ENCODE assay signal across 19 cellular contexts in genomic region chr1:15522551-15522950, GRCh38. TPM values are rescaled to one million over a fixed set of nuclear protein-coding genes. Genes with fewer than 3 reads are reported as not detected.
DNase-seq lines count a peak whose midpoint lies in the region; ATAC-seq and TF ChIP-seq lines count a peak whose summit lies in the region.
"Had no signal": no experiment of that assay in that cellular context is flagged by ENCODE, and none has a peak within 500 bp of the region (broad histone marks: within the 10 kb centered on the region; RNA-seq: fewer than 3 reads in every experiment).

No MANE protein-coding gene starts in this region.

- H3K4me1 Mint-ChIP-seq in activated CD8-positive, alpha-beta T cell treated with anti-CD3 and anti-CD28 coated beads for 36 hours (ENCODE audit: low read depth): peaks cover 31% of the 10 kb centered on the region
- H3K4me1 Mint-ChIP-seq in activated CD8-positive, alpha-beta T cell treated with anti-CD3 and anti-CD28 coated beads, Interleukin-2, amount 10 ng/mL, durations not matched to agents 7 days and 5 days (ENCODE audit: low read depth): peaks cover 39% of the 10 kb centered on the region

- no peak for DNase-seq in activated CD8-positive, alpha-beta T cell treated with anti-CD3 and anti-CD28 coated beads for 36 hours
- no peak for DNase-seq in activated CD8-positive, alpha-beta T cell treated with anti-CD3 and anti-CD28 coated beads, Interleukin-2, amount 10 ng/mL, durations not matched to agents 7 days and 5 days
- DNase-seq in Karpas-422: no peak
- peak in 5 of 7 donors; percentile 21 to 62 (median 33) for DNase-seq in adrenal gland
- no peak for DNase-seq in psoas muscle
- no peak for DNase-seq in AG20443 (ENCODE audit: low spot score)
- no peak for DNase-seq in BE2C
- DNase-seq: ACHN; activated CD4-positive, alpha-beta T cell treated with anti-CD3 and anti-CD28 coated beads, Interleukin-2, amount 50 U/mL, for 48 hours; Calu3; hypothalamus; NCI-H187; right cardiac atrium had no signal

- no peak for ATAC-seq in activated CD8-positive, alpha-beta T cell treated with anti-CD3 and anti-CD28 coated beads for 36 hours
- ATAC-seq in activated CD8-positive, alpha-beta T cell treated with anti-CD3 and anti-CD28 coated beads, Interleukin-2, amount 10 ng/mL, durations not matched to agents 7 days and 5 days: no peak
- ATAC-seq in psoas muscle (no peak), HG03457 (IDR thresholded peaks at IDR 0.05; ENCODE audit: unreplicated experiment) (no peak)
- ATAC-seq: right cardiac atrium had no signal

- peak overlapping the region; percentile 82 for H3K4me2 ChIP-seq in Karpas-422 (ENCODE audit: low read depth, low read length, poor library complexity, severe bottlenecking)

- H3K36me3 ChIP-seq in Karpas-422 (ENCODE audit: insufficient read depth, low read length) (peaks cover 6% of the 10 kb centered on the region), adrenal gland (replicated peaks in 1 of 2) (no peaks in the 10 kb centered on the region), psoas muscle (ENCODE audit: insufficient read depth in 1 of 2, low read depth in 1 of 2) (peaks cover 0 to 2% of the 10 kb centered on the region in 2 donors), BE2C (no peaks in the 10 kb centered on the region)

- H4K20me1 ChIP-seq in Karpas-422 (ENCODE audit: insufficient read depth, low read depth, low read length): no peaks in the 10 kb centered on the region

- no peaks in the 10 kb centered on the region for H3K27me3 ChIP-seq in Karpas-422 (ENCODE audit: low read length)
- H3K27me3 ChIP-seq in adrenal gland: no peaks in the 10 kb centered on the region
- H3K27me3 ChIP-seq in psoas muscle (ENCODE audit: insufficient read depth in 3 of 3, low read length in 2 of 3): no peaks in the 10 kb centered on the region
- no peaks in the 10 kb centered on the region for H3K27me3 ChIP-seq in BE2C
- H3K27me3 ChIP-seq: ascending aorta had no signal

- H3K9me3 ChIP-seq in Karpas-422 (ENCODE audit: low read length) (no peaks in the 10 kb centered on the region), adrenal gland (replicated peaks in 1 of 3) (no peaks in the 10 kb centered on the region), psoas muscle (no peaks in the 10 kb centered on the region), BE2C (no peaks in the 10 kb centered on the region)
- H3K9me3 ChIP-seq: ascending aorta had no signal

- TF ChIP-seq POLR2A in adrenal gland (IDR thresholded peaks at IDR 0.05): no peak

- no peaks in the 10 kb centered on the region for H3K9me2 ChIP-seq in Karpas-422 (replicated peaks; ENCODE audit: insufficient read depth, low read length)

- H2AFZ ChIP-seq in Karpas-422 (ENCODE audit: low read length): no peak overlapping the region

- H3K27me3 Mint-ChIP-seq in activated CD8-positive, alpha-beta T cell treated with anti-CD3 and anti-CD28 coated beads for 36 hours: no peaks in the 10 kb centered on the region
- H3K27me3 Mint-ChIP-seq in activated CD8-positive, alpha-beta T cell treated with anti-CD3 and anti-CD28 coated beads, Interleukin-2, amount 10 ng/mL, durations not matched to agents 7 days and 5 days (ENCODE audit: low read depth): no peaks in the 10 kb centered on the region

- WGBS in adrenal gland, 4 donors: 93 to 100% (median 95%) methylated on average over 4 of the region's 4 CpGs
- 93 to 96% (median 93%) methylated on average over 4 of the region's 4 CpGs for WGBS in psoas muscle, 3 donors

- H3K27ac Mint-ChIP-seq in activated CD8-positive, alpha-beta T cell treated with anti-CD3 and anti-CD28 coated beads for 36 hours: no peak overlapping the region
- no peak overlapping the region for H3K27ac Mint-ChIP-seq in activated CD8-positive, alpha-beta T cell treated with anti-CD3 and anti-CD28 coated beads, Interleukin-2, amount 10 ng/mL, durations not matched to agents 7 days and 5 days

- TF ChIP-seq CTCF in activated CD8-positive, alpha-beta T cell treated with anti-CD3 and anti-CD28 coated beads for 36 hours (IDR thresholded peaks at IDR 0.05): no peak
- TF ChIP-seq CTCF in adrenal gland (IDR thresholded peaks at IDR 0.05) (no peak), psoas muscle (IDR thresholded peaks at IDR 0.05) (no peak), BE2C (IDR thresholded peaks at IDR 0.05; ENCODE audit: low read depth, low read length) (no peak)

- no peaks in the 10 kb centered on the region for H3K9me3 Mint-ChIP-seq in activated CD8-positive, alpha-beta T cell treated with anti-CD3 and anti-CD28 coated beads for 36 hours
- H3K9me3 Mint-ChIP-seq in activated CD8-positive, alpha-beta T cell treated with anti-CD3 and anti-CD28 coated beads, Interleukin-2, amount 10 ng/mL, durations not matched to agents 7 days and 5 days (ENCODE audit: insufficient read depth): no peaks in the 10 kb centered on the region
- H3K9me3 Mint-ChIP-seq: mesothelial cell of epicardium had no signal

- H3K27ac ChIP-seq in Karpas-422 (ENCODE audit: low read length) (no peak overlapping the region), adrenal gland (peak overlapping the region in 1 of 5 donors; percentile 94), psoas muscle (peak overlapping the region; percentile 91)

- intact Hi-C loops in activated CD8-positive, alpha-beta T cell treated with anti-CD3 and anti-CD28 coated beads for 36 hours (cut with micrococcal nuclease): no loop called here
- intact Hi-C loops in adrenal gland (cut with DNase I): no loop called here
- intact Hi-C loops in psoas muscle (cut with DNase I): no loop called here

- CTCF ChIA-PET in activated CD8-positive, alpha-beta T cell treated with anti-CD3 and anti-CD28 coated beads for 36 hours (lab: Charles Lee): no interaction called here
- CTCF ChIA-PET in activated CD8-positive, alpha-beta T cell treated with anti-CD3 and anti-CD28 coated beads, Interleukin-2, amount 10 ng/mL, durations not matched to agents 7 days and 5 days (lab: Charles Lee): no interaction called here

- H3K4me3 ChIP-seq in Karpas-422 (ENCODE audit: low read length) (peak overlapping the region; percentile 89), adrenal gland (no peak overlapping the region), psoas muscle (no peak overlapping the region), BE2C (ENCODE audit: low read depth, low read length) (no peak overlapping the region)

- POLR2A ChIA-PET in activated CD8-positive, alpha-beta T cell treated with anti-CD3 and anti-CD28 coated beads for 36 hours (lab: Charles Lee): no interaction called here
- POLR2A ChIA-PET in activated CD8-positive, alpha-beta T cell treated with anti-CD3 and anti-CD28 coated beads, Interleukin-2, amount 10 ng/mL, durations not matched to agents 7 days and 5 days (lab: Charles Lee): no interaction called here

- peaks cover 57% of the 10 kb centered on the region for H3K79me2 ChIP-seq in Karpas-422 (ENCODE audit: low read length)

- H3K4me1 ChIP-seq in Karpas-422 (ENCODE audit: low read length) (peaks cover 26% of the 10 kb centered on the region), adrenal gland (replicated peaks in 1 of 2) (peaks cover 20 to 35% of the 10 kb centered on the region in 2 donors), psoas muscle (peaks cover 20% of the 10 kb centered on the region), BE2C (no peaks in the 10 kb centered on the region; the same call in 1 of the 2 replicates)

- H3K9ac ChIP-seq in Karpas-422 (ENCODE audit: low read length): peak overlapping the region; percentile 83

- H3K36me3 Mint-ChIP-seq in activated CD8-positive, alpha-beta T cell treated with anti-CD3 and anti-CD28 coated beads for 36 hours (ENCODE audit: low read depth): peaks cover under 1% of the 10 kb centered on the region
- peaks cover 2% of the 10 kb centered on the region for H3K36me3 Mint-ChIP-seq in activated CD8-positive, alpha-beta T cell treated with anti-CD3 and anti-CD28 coated beads, Interleukin-2, amount 10 ng/mL, durations not matched to agents 7 days and 5 days (ENCODE audit: low read depth)

- peak overlapping the region; percentile 24 for H3K4me3 Mint-ChIP-seq in activated CD8-positive, alpha-beta T cell treated with anti-CD3 and anti-CD28 coated beads for 36 hours
- H3K4me3 Mint-ChIP-seq in activated CD8-positive, alpha-beta T cell treated with anti-CD3 and anti-CD28 coated beads, Interleukin-2, amount 10 ng/mL, durations not matched to agents 7 days and 5 days: no peak overlapping the region

RNA-seq across cellular contexts. Expression of gene CASP9, which starts 1.5 kb away (rescaled TPM):
- total RNA-seq in activated CD8-positive, alpha-beta T cell treated with anti-CD3 and anti-CD28 coated beads for 36 hours: 10 to 100 TPM in 1 of 2 experiments, 1 to 10 TPM in 1; 9.7 to 11.5 TPM
- 10 to 100 TPM; 10.3 to 10.7 TPM for total RNA-seq in activated CD8-positive, alpha-beta T cell treated with anti-CD3 and anti-CD28 coated beads, Interleukin-2, amount 10 ng/mL, durations not matched to agents 7 days and 5 days
- 26.1 and 31.8 TPM in 2 replicates for total RNA-seq in Karpas-422 (2014; rRNA removed; shearing (Covaris generic); ENCODE audit: low replicate concordance)
- 10 to 100 TPM; 16.1 to 89.8 (median 22.6) TPM for total RNA-seq in adrenal gland
- polyA plus RNA-seq in adrenal gland: 10 to 100 TPM; 55.7 to 63.6 (median 62.5) TPM
- 1 to 10 TPM; 6.1 to 8.9 (median 7.4) TPM for total RNA-seq in psoas muscle
- polyA plus RNA-seq in psoas muscle: 10 to 100 TPM in 1 of 3 donors, 1 to 10 TPM in 2; 5.3 to 10.5 (median 9.9) TPM
- polyA plus RNA-seq in BE2C (2012; ENCODE audit: insufficient read depth, insufficient read length, low read depth): 6.3 TPM

RNA-seq across cellular contexts. Expression of gene DNAJC16, which starts 4.1 kb away (rescaled TPM):
- 10 to 100 TPM in 1 of 2 experiments, 1 to 10 TPM in 1; 10.0 to 13.0 TPM for total RNA-seq in activated CD8-positive, alpha-beta T cell treated with anti-CD3 and anti-CD28 coated beads for 36 hours
- total RNA-seq in activated CD8-positive, alpha-beta T cell treated with anti-CD3 and anti-CD28 coated beads, Interleukin-2, amount 10 ng/mL, durations not matched to agents 7 days and 5 days: 10 to 100 TPM; 13.4 to 15.6 TPM
- total RNA-seq in Karpas-422 (2014; rRNA removed; shearing (Covaris generic); ENCODE audit: low replicate concordance): 15.5 and 31.0 TPM in 2 replicates
- total RNA-seq in adrenal gland (10 to 100 TPM; 12.2 to 34.0 (median 24.0) TPM), psoas muscle (10 to 100 TPM; 17.2 to 29.9 (median 22.7) TPM)
- polyA plus RNA-seq in adrenal gland (10 to 100 TPM in 1 of 3 donors, 1 to 10 TPM in 2; 4.8 to 13.6 (median 8.0) TPM), psoas muscle (10 to 100 TPM in 1 of 3 donors, 1 to 10 TPM in 2; 6.8 to 16.2 (median 6.8) TPM)
- polyA plus RNA-seq in BE2C (2012; ENCODE audit: insufficient read depth, insufficient read length, low read depth): 3.0 TPM

RNA-seq across cellular contexts. Expression of gene CELA2B, which starts 46.6 kb away (rescaled TPM):
- not detected for total RNA-seq in activated CD8-positive, alpha-beta T cell treated with anti-CD3 and anti-CD28 coated beads for 36 hours
- total RNA-seq in activated CD8-positive, alpha-beta T cell treated with anti-CD3 and anti-CD28 coated beads, Interleukin-2, amount 10 ng/mL, durations not matched to agents 7 days and 5 days: not detected
- total RNA-seq in Karpas-422 (2014; rRNA removed; shearing (Covaris generic); ENCODE audit: low replicate concordance): not detected in 2 replicates
- total RNA-seq in adrenal gland: 10 to 100 TPM in 4 of 8 donors, 1 to 10 TPM in 2, not detected in 2; 2.0 to 28.1 (median 11.5) TPM
- 1 to 10 TPM in 2 of 3 donors, not detected in 1; 6.0 to 6.8 TPM for polyA plus RNA-seq in adrenal gland
- under 1 TPM in 1 of 4 donors, not detected in 3; 0.36 TPM for total RNA-seq in psoas muscle
- polyA plus RNA-seq in psoas muscle: not detected
- polyA plus RNA-seq in BE2C (2012; ENCODE audit: insufficient read depth, insufficient read length, low read depth): not detected
- total RNA-seq: ascending aorta, Calu3, mesothelial cell of epicardium, NCI-H460, right cardiac atrium, SK-MEL-5, subcutaneous adipose tissue had no signal
- polyA plus RNA-seq: right cardiac atrium had no signal

Comparison
In these comparisons a context has a peak if more than half of its experiments do, and no peak if none do; other contexts are left out.
1. DNase-seq: peak in adrenal gland (5 of 7); none in activated CD8-positive, alpha-beta T cell treated with anti-CD3 and anti-CD28 coated beads for 36 hours (single experiment), activated CD8-positive, alpha-beta T cell treated with anti-CD3 and anti-CD28 coated beads, Interleukin-2, amount 10 ng/mL, durations not matched to agents 7 days and 5 days (single experiment), Karpas-422 (single experiment), psoas muscle (0 of 2), AG20443 (single experiment) and BE2C (single experiment).